Comparison of ENCODE assay signal across 7 cellular contexts in the genomic region with DNA sequence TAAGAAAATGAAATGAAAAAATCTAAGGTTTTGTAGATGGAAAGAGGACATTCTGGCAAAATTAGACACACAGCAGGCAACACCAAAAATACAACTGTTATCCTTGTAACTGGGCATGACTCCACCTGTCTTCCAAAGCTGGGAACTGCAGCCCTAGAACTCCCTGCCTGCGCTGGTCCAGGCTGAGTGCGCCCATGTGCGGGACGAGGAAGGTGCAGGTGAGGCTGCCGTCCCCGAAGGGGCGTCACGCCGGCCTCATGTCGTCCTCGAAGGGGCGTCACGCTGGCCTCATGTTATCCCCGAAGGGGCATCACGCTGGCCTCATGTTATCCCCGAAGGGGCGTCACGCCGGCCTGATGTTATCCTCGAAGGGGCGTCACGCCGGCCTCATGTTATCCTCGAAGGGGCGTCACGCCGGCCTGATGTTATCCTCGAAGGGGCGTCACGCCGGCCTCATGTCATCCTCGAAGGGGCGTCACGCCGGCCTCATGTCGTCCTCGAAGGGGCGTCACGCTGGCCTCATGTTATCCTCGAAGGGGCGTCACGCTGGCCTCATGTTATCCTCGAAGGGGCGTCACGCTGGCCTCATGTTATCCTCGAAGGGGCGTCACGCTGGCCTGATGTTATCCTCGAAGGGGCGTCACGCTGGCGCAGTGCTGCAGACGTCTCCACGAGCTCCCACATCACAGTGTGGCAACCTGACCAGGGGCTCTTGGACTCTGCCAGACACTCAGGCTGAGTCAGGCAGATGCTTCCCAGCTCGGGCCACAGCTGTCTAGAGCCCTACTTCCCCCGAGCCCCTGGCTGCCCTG.
DNase-seq lines count a peak whose midpoint lies in the region; ATAC-seq and TF ChIP-seq lines count a peak whose summit lies in the region.
"Not testable (repeated sequence)": the region's sequence is repeated elsewhere in the genome, so short reads cannot be mapped to it uniquely, and the experiment has no call there.

No MANE protein-coding gene starts in this region.

- not testable (repeated sequence) for TF ChIP-seq POLR2A in esophagus squamous epithelium (IDR thresholded peaks at IDR 0.05)

- not testable (repeated sequence) for H3K4me3 Mint-ChIP-seq in activated CD8-positive, alpha-beta T cell treated with anti-CD3 and anti-CD28 coated beads for 36 hours; progenitor cell of endocrine pancreas (ENCODE audit: low read depth)

- not testable (repeated sequence) for H3K9me3 Mint-ChIP-seq in activated CD8-positive, alpha-beta T cell treated with anti-CD3 and anti-CD28 coated beads for 36 hours; progenitor cell of endocrine pancreas (ENCODE audit: low read depth)

- peaks cover 16% of the 10 kb centered on the region for H3K27me3 Mint-ChIP-seq in activated CD8-positive, alpha-beta T cell treated with anti-CD3 and anti-CD28 coated beads for 36 hours
- peaks cover 25% of the 10 kb centered on the region for H3K27me3 Mint-ChIP-seq in progenitor cell of endocrine pancreas

- not testable (repeated sequence) for H3K9me3 ChIP-seq in OCI-LY1 (ENCODE audit: low read length)
- peaks cover 0 to 10% (median 0%) of the 10 kb centered on the region in 3 donors for H3K9me3 ChIP-seq in esophagus squamous epithelium

- DNase-seq in LNCaP clone FGC (ENCODE audit: low read depth); esophagus squamous epithelium (lab: John Stamatoyannopoulos, UW); progenitor cell of endocrine pancreas (ENCODE audit: low spot score, unreplicated experiment): not testable (repeated sequence)
- DNase-seq in activated CD8-positive, alpha-beta T cell treated with anti-CD3 and anti-CD28 coated beads for 36 hours: peak; percentile 7
- peak in 1 of 2 donors; percentile 15 for DNase-seq in left colon

- H3F3A ChIP-seq in OCI-LY1 (ENCODE audit: insufficient read depth, low read length): not testable (repeated sequence)

- 78 to 81% methylated on average over 7 to 22 of the region's 56 CpGs for WGBS in esophagus squamous epithelium, 2 donors

- ATAC-seq in activated CD8-positive, alpha-beta T cell treated with anti-CD3 and anti-CD28 coated beads for 36 hours: not testable (repeated sequence)
- ATAC-seq in left colon: peak; percentile 36

- CTCF ChIA-PET in activated CD8-positive, alpha-beta T cell treated with anti-CD3 and anti-CD28 coated beads for 36 hours (lab: Charles Lee): not testable (repeated sequence)

- not testable (repeated sequence) for H3K4me1 ChIP-seq in OCI-LY1 (ENCODE audit: insufficient read depth, low read length, severe bottlenecking); esophagus squamous epithelium

- H3K4me2 ChIP-seq in OCI-LY1 (ENCODE audit: low read length): not testable (repeated sequence)

- H3K9me2 ChIP-seq in OCI-LY1 (ENCODE audit: low read depth, low read length): not testable (repeated sequence)

- not testable (repeated sequence) for H2AFZ ChIP-seq in OCI-LY1 (ENCODE audit: low read length)

- not testable (repeated sequence) for H3K27ac Mint-ChIP-seq in activated CD8-positive, alpha-beta T cell treated with anti-CD3 and anti-CD28 coated beads for 36 hours; progenitor cell of endocrine pancreas

- H3K4me3 ChIP-seq in LNCaP clone FGC (ENCODE audit: low read depth, low read length); OCI-LY1 (ENCODE audit: low read depth, low read length, poor library complexity, severe bottlenecking); esophagus squamous epithelium: not testable (repeated sequence)

- H3K27ac ChIP-seq in OCI-LY1 (ENCODE audit: low read depth, low read length, poor library complexity, severe bottlenecking); esophagus squamous epithelium: not testable (repeated sequence)

- H3K27me3 ChIP-seq in OCI-LY1 (ENCODE audit: insufficient read depth, low read length): not testable (repeated sequence)
- H3K27me3 ChIP-seq in esophagus squamous epithelium: peaks cover 0 to 13% (median 0%) of the 10 kb centered on the region in 4 donors

- not testable (repeated sequence) for H3K36me3 Mint-ChIP-seq in activated CD8-positive, alpha-beta T cell treated with anti-CD3 and anti-CD28 coated beads for 36 hours (ENCODE audit: low read depth); progenitor cell of endocrine pancreas (ENCODE audit: insufficient read depth)

- H4K20me1 ChIP-seq in OCI-LY1 (ENCODE audit: insufficient read depth, low read length): not testable (repeated sequence)

- H3K9ac ChIP-seq in OCI-LY1 (ENCODE audit: low read length): not testable (repeated sequence)

- POLR2A ChIA-PET in activated CD8-positive, alpha-beta T cell treated with anti-CD3 and anti-CD28 coated beads for 36 hours (lab: Charles Lee): not testable (repeated sequence)

- 0 out of 2 replicates have a peak, but pooled peaks have one; percentile 4 for TF ChIP-seq CTCF in GM12874 (IDR thresholded peaks at IDR 0.05; ENCODE audit: insufficient read depth, low read depth, low read length)
- peak; percentile 84 for TF ChIP-seq CTCF in LNCaP clone FGC (IDR thresholded peaks at IDR 0.05; ENCODE audit: control insufficient read depth, extremely low read depth, insufficient read depth)
- TF ChIP-seq CTCF in OCI-LY1 (IDR thresholded peaks at IDR 0.05; ENCODE audit: low read length): peak; percentile 41; the same call in 1 of the 2 replicates
- TF ChIP-seq CTCF in activated CD8-positive, alpha-beta T cell treated with anti-CD3 and anti-CD28 coated beads for 36 hours (IDR thresholded peaks at IDR 0.05): peak; percentile 44
- TF ChIP-seq CTCF in esophagus squamous epithelium (IDR thresholded peaks at IDR 0.05): peak in 5 of 6 experiments; percentile 39 to 69 (median 55)
- peak; percentile 63 for TF ChIP-seq CTCF in progenitor cell of endocrine pancreas (IDR thresholded peaks at IDR 0.05; ENCODE audit: unreplicated experiment)

- H3K4me1 Mint-ChIP-seq in activated CD8-positive, alpha-beta T cell treated with anti-CD3 and anti-CD28 coated beads for 36 hours (ENCODE audit: low read depth); progenitor cell of endocrine pancreas (ENCODE audit: low read depth): not testable (repeated sequence)

- not testable (repeated sequence) for H3K36me3 ChIP-seq in OCI-LY1 (ENCODE audit: insufficient read depth, low read length); esophagus squamous epithelium

- H3K79me2 ChIP-seq in OCI-LY1 (ENCODE audit: insufficient read depth, low read length): not testable (repeated sequence)

- intact Hi-C loops in activated CD8-positive, alpha-beta T cell treated with anti-CD3 and anti-CD28 coated beads for 36 hours (cut with micrococcal nuclease): loop anchor here (5.0 kb wide), 1 partner anchor 103 kb away; no protein-coding TSS in a partner anchor
- intact Hi-C loops in esophagus squamous epithelium (cut with DNase I); left colon (cut with DNase I, micrococcal nuclease): not testable (repeated sequence)

Comparison
In these comparisons a context has a peak if more than half of its experiments do, and no peak if none do; other contexts are left out.
1. CTCF ChIP-seq: peak in every context shown above with its lines; median percentile 84 in LNCaP clone FGC; 63 in progenitor cell of endocrine pancreas; 55 in esophagus squamous epithelium; 44 in activated CD8-positive, alpha-beta T cell treated with anti-CD3 and anti-CD28 coated beads for 36 hours; 41 in OCI-LY1; 4 in GM12874.